18 cellular contexts compared by ENCODE assay signal in the genomic region with DNA sequence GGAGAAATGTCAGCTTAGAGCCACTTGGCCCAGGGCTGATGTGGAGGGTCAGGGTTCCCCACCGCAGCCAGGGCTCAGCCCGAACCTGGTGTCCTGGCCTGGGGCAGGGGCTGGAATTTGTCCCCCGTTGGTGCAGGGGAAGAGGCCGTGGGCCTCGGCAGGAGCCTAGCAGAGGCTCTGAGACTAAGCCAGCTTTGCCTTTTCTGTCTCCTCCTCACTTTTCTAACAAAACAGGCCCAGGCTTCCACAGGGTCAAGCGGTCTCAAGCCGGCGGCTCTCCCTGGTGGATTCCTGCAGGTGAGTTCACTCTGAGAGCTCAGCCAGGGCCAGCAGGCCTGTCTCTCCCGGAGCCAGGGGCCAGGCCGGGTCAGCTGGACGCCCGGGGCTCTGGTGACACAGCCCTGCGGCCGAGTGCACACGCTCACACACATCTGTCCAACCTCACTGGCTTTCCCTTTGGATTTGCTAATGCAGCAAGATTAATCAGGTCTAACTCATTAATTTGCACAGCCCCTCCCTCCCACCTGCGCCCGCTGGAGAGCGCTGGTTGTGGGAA. TPM values are rescaled to one million over a fixed set of nuclear protein-coding genes. Genes with fewer than 3 reads are reported as not detected.
DNase-seq lines count a peak whose midpoint lies in the region.
"Had no signal": no experiment of that assay in that cellular context is flagged by ENCODE, and none has a peak within 500 bp of the region (broad histone marks: within the 10 kb centered on the region; RNA-seq: fewer than 3 reads in every experiment).

No MANE protein-coding gene starts in this region.

- no peak overlapping the region for H2BK120ac ChIP-seq in neuronal stem cell (ENCODE audit: low read depth, low read length)

- peaks cover 29 to 44% of the 10 kb centered on the region in 2 donors for H3K4me1 ChIP-seq in neuronal stem cell (ENCODE audit: control insufficient read depth in 2 of 2, insufficient read depth in 1 of 2, low read depth in 1 of 2, low read length in 2 of 2)
- H3K4me1 ChIP-seq: BE2C, SJCRH30 had no signal

- no peaks in the 10 kb centered on the region for H3K9me3 ChIP-seq in neuronal stem cell (replicated peaks in 1 of 2; ENCODE audit: control insufficient read depth in 2 of 2, insufficient read depth in 1 of 2, low read depth in 1 of 2, low read length in 2 of 2)
- H3K9me3 ChIP-seq: BE2C, SJCRH30 had no signal

- peak overlapping the region; percentile 52 for H3K18ac ChIP-seq in neuronal stem cell (ENCODE audit: low read length)

- H2BK5ac ChIP-seq in neuronal stem cell (ENCODE audit: low read length): no peak overlapping the region

- no peak overlapping the region for H3K27ac ChIP-seq in neuronal stem cell (replicated peaks; ENCODE audit: low read length)
- H3K27ac ChIP-seq: 22Rv1, SJCRH30 had no signal

- no peak overlapping the region for H3K4me3 ChIP-seq in neuronal stem cell (ENCODE audit: low read length in 2 of 2)
- H3K4me3 ChIP-seq: SJCRH30 had no signal

- H3K79me1 ChIP-seq in neuronal stem cell (ENCODE audit: low read depth, low read length): no peaks in the 10 kb centered on the region

- H4K91ac ChIP-seq in neuronal stem cell (ENCODE audit: low read depth, low read length, poor library complexity): no peak overlapping the region

- H3K14ac ChIP-seq in neuronal stem cell (ENCODE audit: low read length): no peak overlapping the region

- DNase-seq in NCI-H1417 (lab: John Stamatoyannopoulos, UW): peak in 2 of 3 experiments; percentile 21 to 59
- no peak for DNase-seq in NCI-H1417 treated with DMSO at 0.1 percent for 48 hours (lab: John Stamatoyannopoulos, UW)
- peak; percentile 82 for DNase-seq in NCI-H82 (lab: John Stamatoyannopoulos, UW)
- peak; percentile 66 for DNase-seq in left kidney (ENCODE audit: low read depth, low spot score)
- no peak for DNase-seq in neuronal stem cell (ENCODE audit: low spot score)
- DNase-seq in activated T-cell treated with anti-CD3 and anti-CD28 coated beads for 4 hours: no peak
- DNase-seq in NCI-H2227 (lab: John Stamatoyannopoulos, UW; ENCODE audit: unreplicated experiment): no peak
- no peak for DNase-seq in head of caudate nucleus
- DNase-seq: BE2C; CD4-positive, alpha-beta T cell; NCI-H2227 treated with DMSO at 0.1 percent for 48 hours; NK-92 treated with Interleukin-12 subunit alpha and Interleukin-12 subunit beta, amount 100 ng/mL, for 24 hours; OCI-M1; RPMI8226; SJCRH30 had no signal

- H3K23ac ChIP-seq in neuronal stem cell (ENCODE audit: low read depth, low read length, poor library complexity): no peak overlapping the region

- no CpG with 5 or more reads among the region's 18 CpGs for WGBS in neuronal stem cell (ENCODE audit: extremely low coverage in 2 of 2, insufficient read length in 2 of 2, insufficient replicate concordance in 1 of 2), 2 donors

- H3K4ac ChIP-seq in neuronal stem cell (ENCODE audit: low read length): no peak overlapping the region

- no peak overlapping the region for H4K8ac ChIP-seq in neuronal stem cell (ENCODE audit: low read depth, low read length)

- H3K4me2 ChIP-seq in neuronal stem cell (ENCODE audit: insufficient read depth, low read length, poor library complexity, severe bottlenecking): no peak overlapping the region

- intact Hi-C loops in head of caudate nucleus (cut with DNase I): no loop called here

- peak overlapping the region; percentile 47 for H2AFZ ChIP-seq in neuronal stem cell (ENCODE audit: low read length)

- peaks cover 0 to 70% (median 36%) of the 10 kb centered on the region in 3 experiments for H3K27me3 ChIP-seq in neuronal stem cell (ENCODE audit: control insufficient read depth in 3 of 3, insufficient read depth in 3 of 3, low read depth in 1 of 3, low read length in 3 of 3)

- H2BK15ac ChIP-seq in neuronal stem cell (ENCODE audit: low read length): peak overlapping the region; percentile 28

- H3K9ac ChIP-seq in neuronal stem cell (ENCODE audit: low read depth, low read length, poor library complexity): no peak overlapping the region

- no peak overlapping the region for H2BK12ac ChIP-seq in neuronal stem cell (ENCODE audit: low read length)

- peak overlapping the region; percentile 95 for H2AK5ac ChIP-seq in neuronal stem cell (ENCODE audit: low read depth, low read length)

- H3K36me3 ChIP-seq in neuronal stem cell (replicated peaks in 1 of 2; ENCODE audit: control insufficient read depth in 2 of 2, insufficient read depth in 2 of 2, low read length in 2 of 2): no peaks in the 10 kb centered on the region
- H3K36me3 ChIP-seq: BE2C, SJCRH30 had no signal

RNA-seq across cellular contexts. Expression of a gene that starts 2.9 kb away (rescaled TPM):
- 0.29 TPM for polyA plus RNA-seq in neuronal stem cell (2013, experiment 1 of 2)
- 0.19 TPM for polyA plus RNA-seq in neuronal stem cell (2013, experiment 2 of 2)
- polyA plus RNA-seq: AG04450, IgD-negative memory B cell had no signal

Comparison
In these comparisons a context has a peak if more than half of its experiments do, and no peak if none do; other contexts are left out.
1. DNase-seq: peak in NCI-H1417 (2 of 3), NCI-H82 (single experiment) and left kidney (single experiment); none in NCI-H1417 treated with DMSO at 0.1 percent for 48 hours (single experiment), neuronal stem cell (single experiment), activated T-cell treated with anti-CD3 and anti-CD28 coated beads for 4 hours (single experiment), NCI-H2227 (single experiment) and head of caudate nucleus (0 of 42).